ENCODE assay signal across 23 cellular contexts in the genomic region with DNA sequence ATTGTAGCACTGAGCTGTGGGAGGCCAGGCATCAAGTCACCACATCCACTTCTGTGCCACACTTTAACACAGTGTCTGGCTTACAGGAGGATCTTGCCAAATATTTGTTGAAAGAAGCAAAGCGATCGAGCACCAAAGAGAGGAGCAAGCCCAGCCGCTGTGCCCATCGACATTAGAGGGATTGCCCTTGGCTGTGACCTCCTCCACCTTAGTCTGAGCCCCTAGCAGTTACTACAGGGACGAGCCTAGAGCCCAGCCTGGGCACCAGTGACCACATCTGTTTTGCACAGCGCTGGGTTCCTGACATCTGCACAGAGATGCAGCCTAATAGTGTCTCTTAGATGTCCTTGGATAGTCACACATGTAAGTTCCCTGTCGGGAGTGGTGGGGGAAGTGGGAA. TPM values are rescaled to one million over a fixed set of nuclear protein-coding genes. Genes with fewer than 3 reads are reported as not detected.
"Had no signal": no experiment of that assay in that cellular context is flagged by ENCODE, and none has a peak within 500 bp of the region (broad histone marks: within the 10 kb centered on the region; RNA-seq: fewer than 3 reads in every experiment).

No MANE protein-coding gene starts in this region.

- H3K4me1 ChIP-seq: SJCRH30 had no signal

- H3K4me3 Mint-ChIP-seq: activated CD4-positive, alpha-beta memory T cell treated with anti-CD3 and anti-CD28 coated beads, Interleukin-2, amount 10 ng/mL, durations not matched to agents 7 days and 5 days; activated CD4-positive, alpha-beta T cell treated with anti-CD3 and anti-CD28 coated beads for 36 hours; activated naive CD4-positive, alpha-beta T cell treated with anti-CD3 and anti-CD28 coated beads, Interleukin-2, amount 10 ng/mL, durations not matched to agents 7 days and 5 days; activated naive CD8-positive, alpha-beta T cell treated with anti-CD3 and anti-CD28 coated beads for 36 hours; activated T-helper 17 cell treated with anti-CD3 and anti-CD28 coated beads, Interleukin-2, amount 50 U/mL, for 72 hours had no signal

- ATAC-seq: activated CD4-positive, alpha-beta T cell treated with anti-CD3 and anti-CD28 coated beads for 36 hours; activated T-helper 17 cell treated with anti-CD3 and anti-CD28 coated beads, Interleukin-2, amount 50 U/mL, for 72 hours had no signal

- H3K9me3 ChIP-seq: SJCRH30, SK-N-SH had no signal

- H3K27ac Mint-ChIP-seq: activated CD4-positive, alpha-beta memory T cell treated with anti-CD3 and anti-CD28 coated beads, Interleukin-2, amount 10 ng/mL, durations not matched to agents 7 days and 5 days; activated CD4-positive, alpha-beta T cell treated with anti-CD3 and anti-CD28 coated beads for 36 hours; activated naive CD4-positive, alpha-beta T cell treated with anti-CD3 and anti-CD28 coated beads, Interleukin-2, amount 10 ng/mL, durations not matched to agents 7 days and 5 days; activated naive CD8-positive, alpha-beta T cell treated with anti-CD3 and anti-CD28 coated beads for 36 hours; activated T-helper 17 cell treated with anti-CD3 and anti-CD28 coated beads, Interleukin-2, amount 50 U/mL, for 72 hours had no signal

- DNase-seq: activated CD4-positive, alpha-beta memory T cell treated with anti-CD3 and anti-CD28 coated beads, Interleukin-2, amount 10 ng/mL, durations not matched to agents 7 days and 5 days; activated CD4-positive, alpha-beta T cell treated with anti-CD3 and anti-CD28 coated beads for 36 hours; activated CD4-positive, alpha-beta T cell treated with anti-CD3 and anti-CD28 coated beads, Interleukin-2, amount 50 U/mL, for 1 hour; activated gamma-delta T cell; activated naive CD4-positive, alpha-beta T cell treated with anti-CD3 and anti-CD28 coated beads, Interleukin-2, amount 10 ng/mL, durations not matched to agents 7 days and 5 days; activated naive CD8-positive, alpha-beta T cell treated with anti-CD3 and anti-CD28 coated beads for 36 hours; activated T-cell treated with anti-CD3 and anti-CD28 coated beads for 4 hours; activated T-cell treated with anti-CD3 and anti-CD28 coated beads, Interleukin-2, amount 50 U/mL, for 48 hours; cerebellar nuclear complex; Kasumi-1; NCI-H1048; NCI-H146; NCI-H187 treated with DMSO at 0.1 percent for 48 hours; NCI-H2081 treated with DMSO at 0.1 percent for 48 hours; NCI-H446; NCI-H524; SJCRH30; SK-N-SH; T-helper 1 cell had no signal

- H3K9me3 Mint-ChIP-seq: activated CD4-positive, alpha-beta memory T cell treated with anti-CD3 and anti-CD28 coated beads, Interleukin-2, amount 10 ng/mL, durations not matched to agents 7 days and 5 days; activated naive CD4-positive, alpha-beta T cell treated with anti-CD3 and anti-CD28 coated beads, Interleukin-2, amount 10 ng/mL, durations not matched to agents 7 days and 5 days; activated naive CD8-positive, alpha-beta T cell treated with anti-CD3 and anti-CD28 coated beads for 36 hours; activated T-helper 17 cell treated with anti-CD3 and anti-CD28 coated beads, Interleukin-2, amount 50 U/mL, for 72 hours had no signal

- H3K27ac ChIP-seq: SJCRH30, VCaP had no signal

- H3K9ac ChIP-seq: SK-N-SH had no signal

- H3K36me3 ChIP-seq: SJCRH30 had no signal

- H3K27me3 ChIP-seq: SJCRH30 had no signal

- H3K36me3 Mint-ChIP-seq: activated naive CD4-positive, alpha-beta T cell treated with anti-CD3 and anti-CD28 coated beads, Interleukin-2, amount 10 ng/mL, durations not matched to agents 7 days and 5 days; activated naive CD8-positive, alpha-beta T cell treated with anti-CD3 and anti-CD28 coated beads for 36 hours had no signal

- H3K4me1 Mint-ChIP-seq: activated CD4-positive, alpha-beta memory T cell treated with anti-CD3 and anti-CD28 coated beads, Interleukin-2, amount 10 ng/mL, durations not matched to agents 7 days and 5 days; activated CD4-positive, alpha-beta T cell treated with anti-CD3 and anti-CD28 coated beads for 36 hours; activated naive CD4-positive, alpha-beta T cell treated with anti-CD3 and anti-CD28 coated beads, Interleukin-2, amount 10 ng/mL, durations not matched to agents 7 days and 5 days; activated naive CD8-positive, alpha-beta T cell treated with anti-CD3 and anti-CD28 coated beads for 36 hours; activated T-helper 17 cell treated with anti-CD3 and anti-CD28 coated beads, Interleukin-2, amount 50 U/mL, for 72 hours had no signal

- H3K4me3 ChIP-seq: SJCRH30 had no signal

RNA-seq across cellular contexts. Expression of a gene that starts 17.7 kb away (rescaled TPM):
- total RNA-seq: activated CD4-positive, alpha-beta memory T cell treated with anti-CD3 and anti-CD28 coated beads, Interleukin-2, amount 10 ng/mL, durations not matched to agents 7 days and 5 days; activated CD4-positive, alpha-beta T cell treated with anti-CD3 and anti-CD28 coated beads for 36 hours; activated T-helper 17 cell treated with anti-CD3 and anti-CD28 coated beads, Interleukin-2, amount 50 U/mL, for 72 hours; PC-3; SJCRH30; T-helper 2 cell treated with Interferon-gamma antibody and Interleukin-4, amounts not matched to agents 100 ng/mL and 5 ng/mL, for 36 hours had no signal
